In the genomic region with DNA sequence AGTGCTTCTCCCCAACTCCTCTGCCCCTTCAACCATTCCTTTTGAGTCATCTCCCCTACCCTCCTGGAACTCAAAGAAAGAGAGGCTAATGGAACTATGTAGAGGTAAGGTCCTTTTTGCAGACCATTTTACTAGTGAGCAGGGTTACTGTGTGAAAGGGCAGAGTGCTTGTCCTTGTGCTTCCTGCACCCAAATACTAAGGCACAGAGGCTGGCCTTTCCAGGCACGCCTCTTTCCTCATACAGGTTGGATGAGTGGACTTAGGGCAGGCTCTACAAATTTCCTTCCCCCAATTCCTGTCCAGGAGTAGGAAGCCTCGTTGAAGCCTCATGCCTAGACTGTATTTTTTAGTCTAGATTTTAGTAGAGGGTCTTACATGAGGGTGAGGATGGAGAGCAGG, we compare ENCODE assay signal across 15 cellular contexts.
DNase-seq lines count a peak whose midpoint lies in the region; ATAC-seq, FAIRE-seq and TF ChIP-seq lines count a peak whose summit lies in the region.
"Had no signal": no experiment of that assay in that cellular context is flagged by ENCODE, and none has a peak within 500 bp of the region (broad histone marks: within the 10 kb centered on the region; RNA-seq: fewer than 3 reads in every experiment).

No MANE protein-coding gene starts in this region.

- H3K36me3 ChIP-seq in liver (ENCODE audit: control insufficient read depth in 4 of 4, insufficient read depth in 3 of 4, low read depth in 1 of 4, low read length in 3 of 4) (no peaks in the 10 kb centered on the region), HepG2 (replicated peaks in 1 of 2; ENCODE audit: control insufficient read depth in 1 of 2, insufficient read depth in 2 of 2, low read length in 2 of 2) (no peaks in the 10 kb centered on the region), psoas muscle (ENCODE audit: insufficient read depth in 1 of 2, low read depth in 1 of 2) (no peaks in the 10 kb centered on the region), HAP-1 (replicated peaks) (no peaks in the 10 kb centered on the region)

- H3K79me2 ChIP-seq in HepG2 (ENCODE audit: insufficient read depth, low read length), result no peaks in the 10 kb centered on the region

- DNase-seq in HepG2 (ENCODE audit: low spot score) (no peak), nephron progenitor cell (no peak), psoas muscle (no peak), KBM-7 (no peak), HAP-1 (ENCODE audit: low spot score in 2 of 2) (no peak)
- no peak for DNase-seq in effector CD4-positive, alpha-beta T cell
- DNase-seq: Caco-2; CD8-positive, alpha-beta memory T cell; DND-41; GDM1 had no signal

- no peak for TF ChIP-seq POLR2A in HepG2 (IDR thresholded peaks at IDR 0.05; ENCODE audit: insufficient read depth in 1 of 2, low read depth in 2 of 2, low read length in 2 of 2)

- H3K27me3 ChIP-seq in liver (ENCODE audit: control insufficient read depth in 4 of 4, insufficient read depth in 4 of 4, low read length in 3 of 4), result no peaks in the 10 kb centered on the region
- no peaks in the 10 kb centered on the region for H3K27me3 ChIP-seq in HepG2 (ENCODE audit: control insufficient read depth in 1 of 2, insufficient read depth in 2 of 2, low read length in 2 of 2)
- H3K27me3 ChIP-seq in psoas muscle (ENCODE audit: insufficient read depth in 3 of 3, low read length in 2 of 3), result no peaks in the 10 kb centered on the region
- H3K27me3 ChIP-seq in HAP-1 (ENCODE audit: low read depth), result no peaks in the 10 kb centered on the region

- H3K36me3 Mint-ChIP-seq in nephron progenitor cell (ENCODE audit: low read depth), result no peaks in the 10 kb centered on the region
- H3K36me3 Mint-ChIP-seq: CD14-positive monocyte; CD8-positive, alpha-beta memory T cell had no signal

- H3K27ac Mint-ChIP-seq in nephron progenitor cell, result peak overlapping the region; percentile 53
- H3K27ac Mint-ChIP-seq: CD14-positive monocyte; CD8-positive, alpha-beta memory T cell had no signal

- no peaks in the 10 kb centered on the region for H3K9me3 ChIP-seq in liver (ENCODE audit: control insufficient read depth in 4 of 4, low read length in 3 of 4)
- no peaks in the 10 kb centered on the region for H3K9me3 ChIP-seq in HepG2 (ENCODE audit: low read length)
- H3K9me3 ChIP-seq in psoas muscle, result no peaks in the 10 kb centered on the region
- no peaks in the 10 kb centered on the region for H3K9me3 ChIP-seq in HAP-1
- H3K9me3 ChIP-seq: Caco-2 had no signal

- no peak overlapping the region for H3K4me2 ChIP-seq in HepG2 (ENCODE audit: low read depth, low read length)

- TF ChIP-seq CTCF in liver (IDR thresholded peaks at IDR 0.05; ENCODE audit: low read depth, low read length, missing input control) (no peak), HepG2 (CRISPR knock-in tag; IDR thresholded peaks at IDR 0.05) (no peak), nephron progenitor cell (IDR thresholded peaks at IDR 0.05) (no peak), psoas muscle (IDR thresholded peaks at IDR 0.05) (no peak)

- peaks cover 91% of the 10 kb centered on the region for H3K4me1 Mint-ChIP-seq in nephron progenitor cell
- H3K4me1 Mint-ChIP-seq: CD14-positive monocyte; CD8-positive, alpha-beta memory T cell had no signal

- no peak overlapping the region for H3K9ac ChIP-seq in liver (ENCODE audit: low read depth in 1 of 2, low read length in 2 of 2)
- no peak overlapping the region for H3K9ac ChIP-seq in HepG2 (ENCODE audit: insufficient read depth, low read depth, low read length)

- ATAC-seq in HepG2 (no peak), psoas muscle (no peak), SK-N-SH treated with all-trans-retinoic acid at 6 μM for 48 hours (no peak)

- CTCF ChIA-PET in HepG2 (lab: Yijun Ruan, JAX; ENCODE audit: low intra/inter-chr PET ratio, low total read pairs), result no interaction called here

- no peak overlapping the region for H2AFZ ChIP-seq in HepG2 (ENCODE audit: low read length)

- WGBS in liver, result 65% methylated on average over 2 of the region's 2 CpGs
- 0% methylated on average over 2 of the region's 2 CpGs for WGBS in HepG2 (ENCODE audit: low lambda C conversion rate)
- 70 to 82% (median 80%) methylated on average over 2 of the region's 2 CpGs for WGBS in psoas muscle, 3 donors

- TF ChIP-seq EP300 in HepG2 (IDR thresholded peaks at IDR 0.05; ENCODE audit: low read depth in 2 of 2, low read length in 2 of 2) (no peak), HepG2 (CRISPR knock-in tag; IDR thresholded peaks at IDR 0.05; ENCODE audit: borderline replicate concordance) (no peak)

- POLR2A ChIA-PET in HepG2 (lab: Yijun Ruan, JAX), result no interaction called here

- H3K27ac ChIP-seq in liver (ENCODE audit: low read depth in 1 of 2, low read length in 2 of 2), result no peak overlapping the region
- H3K27ac ChIP-seq in HepG2 (ENCODE audit: extremely low read length, insufficient read depth, low read length), result no peak overlapping the region
- H3K27ac ChIP-seq in psoas muscle, result peak overlapping the region; percentile 91
- H3K27ac ChIP-seq: 22Rv1 had no signal

- H3K4me1 ChIP-seq in liver (ENCODE audit: control insufficient read depth in 4 of 4, insufficient read depth in 4 of 4, low read length in 3 of 4), result peaks cover 4 to 40% (median 25%) of the 10 kb centered on the region in 4 donors
- H3K4me1 ChIP-seq in HepG2 (ENCODE audit: insufficient read depth, low read length), result no peaks in the 10 kb centered on the region
- peaks cover 82% of the 10 kb centered on the region for H3K4me1 ChIP-seq in psoas muscle
- no peaks in the 10 kb centered on the region; the same call in 1 of the 2 replicates for H3K4me1 ChIP-seq in HAP-1
- H3K4me1 ChIP-seq: Caco-2 had no signal

- H4K20me1 ChIP-seq in HepG2 (ENCODE audit: insufficient read depth, low read length), result no peaks in the 10 kb centered on the region

- no TSS peak for BruUV-seq in HepG2 (replicated peaks; lab: Mats Ljungman, UMichigan)

- no peaks in the 10 kb centered on the region for H3K9me3 Mint-ChIP-seq in nephron progenitor cell
- H3K9me3 Mint-ChIP-seq: CD8-positive, alpha-beta memory T cell had no signal

- H3K4me3 Mint-ChIP-seq in nephron progenitor cell, result peak overlapping the region; percentile 17
- H3K4me3 Mint-ChIP-seq: CD14-positive monocyte; CD8-positive, alpha-beta memory T cell had no signal

- no peaks in the 10 kb centered on the region for H3K27me3 Mint-ChIP-seq in nephron progenitor cell (ENCODE audit: low read depth, poor library complexity)

- in situ Hi-C loops in HepG2 (cut with HindIII; ENCODE audit: extremely low pct_ligation_motif_present, low pct_unique_long_range_greater_than_20kb) (no loop called here), KBM-7 (cut with MboI; ENCODE audit: low pct_unique_long_range_greater_than_20kb, low sequenced_read_pairs) (no loop called here), HAP-1 (cut with MboI; ENCODE audit: low sequenced_read_pairs) (no loop called here)

- intact Hi-C loops in HepG2 (cut with micrococcal nuclease; ENCODE audit: unreplicated experiment), result no loop called here
- intact Hi-C loops in psoas muscle (cut with DNase I), result no loop called here

- TF ChIP-seq RAD21 in liver (IDR thresholded peaks at IDR 0.05) (no peak), HepG2 (CRISPR knock-in tag; IDR thresholded peaks at IDR 0.05) (no peak)

- no peak for FAIRE-seq in HepG2 (lab: Jason Lieb, UNC)
- FAIRE-seq: H54 had no signal

- no peak overlapping the region for H3K4me3 ChIP-seq in liver (ENCODE audit: low read depth in 1 of 3, low read length in 3 of 3)
- H3K4me3 ChIP-seq in HepG2 (replicated peaks in 1 of 3; ENCODE audit: insufficient read depth in 1 of 3, low read depth in 2 of 3, low read length in 3 of 3), result no peak overlapping the region
- no peak overlapping the region for H3K4me3 ChIP-seq in psoas muscle
- H3K4me3 ChIP-seq in HAP-1, result no peak overlapping the region

TF ChIP-seq in SK-N-SH treated with all-trans-retinoic acid at 6 μM for 48 hours, 23 proteins besides CTCF, POLR2A, EP300 and RAD21 (continues in another document):
- TF ChIP-seq ZNF8 (CRISPR knock-in tag; IDR thresholded peaks at IDR 0.05) (no peak), OSR1 (CRISPR knock-in tag; IDR thresholded peaks at IDR 0.05) (no peak), ZFP3 (CRISPR knock-in tag; IDR thresholded peaks at IDR 0.05) (no peak), CSDC2 (CRISPR knock-in tag; IDR thresholded peaks at IDR 0.05) (no peak), ZNF565 (CRISPR knock-in tag; conservative IDR thresholded peaks at IDR 0.05; ENCODE audit: low read depth) (no peak), SNAI2 (CRISPR knock-in tag; IDR thresholded peaks at IDR 0.05) (no peak), ARNTL (CRISPR knock-in tag; IDR thresholded peaks at IDR 0.05; ENCODE audit: borderline replicate concordance, low read depth) (no peak), BACH2 (CRISPR knock-in tag; IDR thresholded peaks at IDR 0.05; ENCODE audit: borderline replicate concordance) (no peak), RARB (CRISPR knock-in tag; IDR thresholded peaks at IDR 0.05) (no peak), ZFP30 (CRISPR knock-in tag; IDR thresholded peaks at IDR 0.05) (no peak), ESRRG (CRISPR knock-in tag; IDR thresholded peaks at IDR 0.05) (no peak), GLIS3 (CRISPR knock-in tag; IDR thresholded peaks at IDR 0.05) (no peak)
- TF ChIP-seq, protein P1, sequence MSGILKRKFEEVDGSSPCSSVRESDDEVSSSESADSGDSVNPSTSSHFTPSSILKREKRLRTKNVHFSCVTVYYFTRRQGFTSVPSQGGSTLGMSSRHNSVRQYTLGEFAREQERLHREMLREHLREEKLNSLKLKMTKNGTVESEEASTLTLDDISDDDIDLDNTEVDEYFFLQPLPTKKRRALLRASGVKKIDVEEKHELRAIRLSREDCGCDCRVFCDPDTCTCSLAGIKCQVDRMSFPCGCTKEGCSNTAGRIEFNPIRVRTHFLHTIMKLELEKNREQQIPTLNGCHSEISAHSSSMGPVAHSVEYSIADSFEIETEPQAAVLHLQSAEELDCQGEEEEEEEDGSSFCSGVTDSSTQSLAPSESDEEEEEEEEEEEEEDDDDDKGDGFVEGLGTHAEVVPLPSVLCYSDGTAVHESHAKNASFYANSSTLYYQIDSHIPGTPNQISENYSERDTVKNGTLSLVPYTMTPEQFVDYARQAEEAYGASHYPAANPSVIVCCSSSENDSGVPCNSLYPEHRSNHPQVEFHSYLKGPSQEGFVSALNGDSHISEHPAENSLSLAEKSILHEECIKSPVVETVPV (CRISPR knock-in tag; IDR thresholded peaks at IDR 0.05), result no peak
- TF ChIP-seq, protein P2, sequence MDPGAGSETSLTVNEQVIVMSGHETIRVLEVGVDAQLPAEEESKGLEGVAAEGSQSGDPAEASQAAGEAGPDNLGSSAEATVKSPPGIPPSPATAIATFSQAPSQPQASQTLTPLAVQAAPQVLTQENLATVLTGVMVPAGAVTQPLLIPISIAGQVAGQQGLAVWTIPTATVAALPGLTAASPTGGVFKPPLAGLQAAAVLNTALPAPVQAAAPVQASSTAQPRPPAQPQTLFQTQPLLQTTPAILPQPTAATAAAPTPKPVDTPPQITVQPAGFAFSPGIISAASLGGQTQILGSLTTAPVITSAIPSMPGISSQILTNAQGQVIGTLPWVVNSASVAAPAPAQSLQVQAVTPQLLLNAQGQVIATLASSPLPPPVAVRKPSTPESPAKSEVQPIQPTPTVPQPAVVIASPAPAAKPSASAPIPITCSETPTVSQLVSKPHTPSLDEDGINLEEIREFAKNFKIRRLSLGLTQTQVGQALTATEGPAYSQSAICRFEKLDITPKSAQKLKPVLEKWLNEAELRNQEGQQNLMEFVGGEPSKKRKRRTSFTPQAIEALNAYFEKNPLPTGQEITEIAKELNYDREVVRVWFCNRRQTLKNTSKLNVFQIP (CRISPR knock-in tag; IDR thresholded peaks at IDR 0.05; ENCODE audit: borderline replicate concordance, low read depth), result no peak
